8 cellular contexts compared by ENCODE assay signal in the genomic region with DNA sequence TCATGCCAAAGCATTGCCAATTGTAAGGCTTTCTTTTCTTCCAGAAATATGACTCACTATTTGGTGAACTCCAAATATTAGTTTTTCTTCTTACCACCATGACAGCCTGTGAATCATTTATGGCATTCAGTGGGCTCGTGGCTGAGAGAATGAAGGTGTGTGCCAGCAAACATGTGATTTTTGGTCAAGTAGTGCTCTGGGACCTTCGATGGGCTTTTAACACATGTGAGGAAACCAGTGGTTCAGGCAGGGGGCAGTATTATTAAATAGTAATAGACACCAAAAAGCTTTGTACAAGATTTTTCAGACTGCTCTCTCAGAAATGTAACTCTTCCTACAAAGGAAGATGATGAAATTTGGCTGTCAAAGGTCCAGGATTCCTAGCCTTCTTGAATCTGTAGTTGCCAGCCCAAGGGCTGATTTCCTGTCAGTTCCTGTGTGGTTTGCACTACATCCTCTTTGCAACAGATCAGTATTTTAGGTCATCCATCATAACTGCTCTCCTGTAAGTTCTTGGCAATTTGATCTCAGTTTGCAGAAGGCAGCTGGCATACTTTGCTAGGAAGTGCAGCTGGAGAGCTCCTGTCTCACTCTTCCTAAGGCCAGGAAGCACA.
DNase-seq lines count a peak whose midpoint lies in the region; ATAC-seq and TF ChIP-seq lines count a peak whose summit lies in the region.

No MANE protein-coding gene starts in this region.

- no peak for DNase-seq in CD4-positive, alpha-beta T cell
- DNase-seq in HK-2 (ENCODE audit: unreplicated experiment) = peak; percentile 74
- peak; percentile 86 for DNase-seq in SK-MEL-5 (ENCODE audit: low read depth, low spot score)
- peak; percentile 92 for DNase-seq in mammary epithelial cell
- DNase-seq in lower leg skin (ENCODE audit: low spot score in 2 of 2) = peak; percentile 78 to 93
- peak; percentile 51 to 85 for DNase-seq in stimulated activated effector memory CD8-positive, alpha-beta T cell treated with anti-CD3 and anti-CD28 coated beads, Interleukin-12 subunit alpha, Interleukin-12 subunit beta, amount 100 ng/mL, for 72 hours (ENCODE audit: low spot score in 2 of 2)
- no peak for DNase-seq in NCI-H526 treated with DMSO at 0.1 percent for 48 hours (lab: John Stamatoyannopoulos, UW)

- TF ChIP-seq POLR2A in lower leg skin (IDR thresholded peaks at IDR 0.05) = no peak

- peak; percentile 59 for ATAC-seq in CD4-positive, alpha-beta T cell (ENCODE audit: poor library complexity)
- peak; percentile 97 for ATAC-seq in stimulated activated effector memory CD8-positive, alpha-beta T cell treated with anti-CD3 and anti-CD28 coated beads, Interleukin-12 subunit alpha, Interleukin-12 subunit beta, amount 100 ng/mL, for 72 hours
- ATAC-seq in HG02884 (IDR thresholded peaks at IDR 0.05; ENCODE audit: unreplicated experiment) = no peak

- CTCF ChIA-PET in CD4-positive, alpha-beta T cell (lab: Charles Lee) = no interaction called here
- CTCF ChIA-PET in mammary epithelial cell (lab: Charles Lee; ENCODE audit: low non-redundant PET) = interaction anchor here (0.5 kb wide), 1 partner anchor 238 kb away, joined by 4 read pairs; no protein-coding TSS in a partner anchor

- no peak overlapping the region for H2AFZ ChIP-seq in mammary epithelial cell (ENCODE audit: low read depth, low read length)

- H3K27ac Mint-ChIP-seq in CD4-positive, alpha-beta T cell = peak overlapping the region; percentile 38
- H3K27ac Mint-ChIP-seq in stimulated activated effector memory CD8-positive, alpha-beta T cell treated with anti-CD3 and anti-CD28 coated beads, Interleukin-12 subunit alpha, Interleukin-12 subunit beta, amount 100 ng/mL, for 72 hours = peak overlapping the region; percentile 87

- H3K4me3 Mint-ChIP-seq in CD4-positive, alpha-beta T cell = peak overlapping the region; percentile 46
- H3K4me3 Mint-ChIP-seq in stimulated activated effector memory CD8-positive, alpha-beta T cell treated with anti-CD3 and anti-CD28 coated beads, Interleukin-12 subunit alpha, Interleukin-12 subunit beta, amount 100 ng/mL, for 72 hours = peak overlapping the region; percentile 52

- no peak for TF ChIP-seq CTCF in CD4-positive, alpha-beta T cell (IDR thresholded peaks at IDR 0.05)
- TF ChIP-seq CTCF in mammary epithelial cell (conservative IDR thresholded peaks at IDR 0.05 in 1 of 2, IDR thresholded peaks at IDR 0.05 in 1 of 2; ENCODE audit: extremely low read depth in 1 of 2, insufficient read depth in 1 of 2, low read depth in 1 of 2, low read length in 2 of 2) (peak; percentile 3 to 33), lower leg skin (IDR thresholded peaks at IDR 0.05) (no peak)

- H3K4me2 ChIP-seq in mammary epithelial cell (ENCODE audit: insufficient read depth, low read depth, low read length) = peak overlapping the region; percentile 81

- peaks cover 66% of the 10 kb centered on the region for H3K4me1 ChIP-seq in mammary epithelial cell (ENCODE audit: insufficient read depth, low read length)

- H3K9me3 ChIP-seq in CD4-positive, alpha-beta T cell (ENCODE audit: control insufficient read depth, low read length) = no peaks in the 10 kb centered on the region
- no peaks in the 10 kb centered on the region for H3K9me3 ChIP-seq in mammary epithelial cell (replicated peaks; ENCODE audit: insufficient read depth, low read length)

- intact Hi-C loops in CD4-positive, alpha-beta T cell (cut with DNase I, micrococcal nuclease) = loop anchor here in 1 of 2 experiments (5.0 kb wide), 1 partner anchor 497 kb away; no protein-coding TSS in a partner anchor
- intact Hi-C loops in mammary epithelial cell (cut with micrococcal nuclease) = loop anchor here (1.0 to 5.0 kb wide), 12 partner anchors 22 to 498 kb away; a partner anchor contains a TSS
- intact Hi-C loops in lower leg skin (cut with DNase I; ENCODE audit: low total_unique reads) = loop anchor here (5.0 kb wide), 1 partner anchor 1142 kb away; no protein-coding TSS in a partner anchor

- BruUV-seq in mammary epithelial cell (replicated peaks; lab: Mats Ljungman, UMichigan) = no TSS peak

- WGBS in mammary epithelial cell (ENCODE audit: low coverage, missing lambda C conversion rate) = 0% methylated on average over 2 of the region's 2 CpGs
- 6% methylated on average over 2 of the region's 2 CpGs for WGBS in lower leg skin, 2 donors

- dilution Hi-C loops in mammary epithelial cell (cut with HindIII; ENCODE audit: low sequenced_read_pairs) = no loop called here

- no peak overlapping the region for H3K9ac ChIP-seq in mammary epithelial cell (ENCODE audit: insufficient read depth, low read length)

- H3K27ac ChIP-seq in CD4-positive, alpha-beta T cell (ENCODE audit: low read depth, low read length) = no peak overlapping the region
- H3K27ac ChIP-seq in mammary epithelial cell (ENCODE audit: insufficient read depth, low read depth, low read length) = peak overlapping the region; percentile 84

- POLR2A ChIA-PET in CD4-positive, alpha-beta T cell (lab: Charles Lee) = no interaction called here

- H3K36me3 Mint-ChIP-seq in CD4-positive, alpha-beta T cell (ENCODE audit: low read depth) = no peaks in the 10 kb centered on the region
- peaks cover 19% of the 10 kb centered on the region for H3K36me3 Mint-ChIP-seq in stimulated activated effector memory CD8-positive, alpha-beta T cell treated with anti-CD3 and anti-CD28 coated beads, Interleukin-12 subunit alpha, Interleukin-12 subunit beta, amount 100 ng/mL, for 72 hours

- no peaks in the 10 kb centered on the region for H3K36me3 ChIP-seq in mammary epithelial cell (ENCODE audit: insufficient read depth, low read length)

- H3K4me1 Mint-ChIP-seq in CD4-positive, alpha-beta T cell (ENCODE audit: low read depth) = peaks cover 81% of the 10 kb centered on the region
- peaks cover 92% of the 10 kb centered on the region for H3K4me1 Mint-ChIP-seq in stimulated activated effector memory CD8-positive, alpha-beta T cell treated with anti-CD3 and anti-CD28 coated beads, Interleukin-12 subunit alpha, Interleukin-12 subunit beta, amount 100 ng/mL, for 72 hours

- no peaks in the 10 kb centered on the region for H4K20me1 ChIP-seq in mammary epithelial cell (ENCODE audit: insufficient read depth, low read length)

- H3K27me3 Mint-ChIP-seq in CD4-positive, alpha-beta T cell = no peaks in the 10 kb centered on the region

- H3K27me3 ChIP-seq in CD4-positive, alpha-beta T cell (ENCODE audit: control insufficient read depth, insufficient read depth, low read length) = no peaks in the 10 kb centered on the region
- H3K27me3 ChIP-seq in mammary epithelial cell (ENCODE audit: insufficient read depth, low read length) = no peaks in the 10 kb centered on the region

- H3K79me2 ChIP-seq in mammary epithelial cell (ENCODE audit: insufficient read depth, low read length) = peaks cover 4% of the 10 kb centered on the region

- H3K4me3 ChIP-seq in mammary epithelial cell (replicated peaks in 1 of 3; ENCODE audit: insufficient read depth in 1 of 3, low read depth in 2 of 3, low read length in 3 of 3) (peak overlapping the region in 1 of 3 experiments; percentile 4), lower leg skin (ENCODE audit: low read depth, poor library complexity, severe bottlenecking) (no peak overlapping the region)

- H3K9me3 Mint-ChIP-seq in CD4-positive, alpha-beta T cell = no peaks in the 10 kb centered on the region
- peaks cover 3% of the 10 kb centered on the region for H3K9me3 Mint-ChIP-seq in stimulated activated effector memory CD8-positive, alpha-beta T cell treated with anti-CD3 and anti-CD28 coated beads, Interleukin-12 subunit alpha, Interleukin-12 subunit beta, amount 100 ng/mL, for 72 hours

- in situ Hi-C loops in SK-MEL-5 (cut with HindIII; ENCODE audit: low pct_unique_long_range_greater_than_20kb, low sequenced_read_pairs) = no loop called here
- in situ Hi-C loops in mammary epithelial cell (cut with MboI; ENCODE audit: low sequenced_read_pairs in 2 of 2) = loop anchor here in 1 of 2 donors (10.0 kb wide), 1 partner anchor 440 kb away; a partner anchor contains a TSS

Comparison
In these comparisons a context has a peak if more than half of its experiments do, and no peak if none do; other contexts are left out.
1. DNase-seq: peak in HK-2 (single experiment), SK-MEL-5 (single experiment), mammary epithelial cell (single experiment), lower leg skin (2 of 2) and stimulated activated effector memory CD8-positive, alpha-beta T cell treated with anti-CD3 and anti-CD28 coated beads, Interleukin-12 subunit alpha, Interleukin-12 subunit beta, amount 100 ng/mL, for 72 hours (2 of 2); none in CD4-positive, alpha-beta T cell (0 of 10) and NCI-H526 treated with DMSO at 0.1 percent for 48 hours (single experiment).
2. CTCF ChIP-seq: peak in mammary epithelial cell (2 of 2); none in CD4-positive, alpha-beta T cell (single experiment) and lower leg skin (0 of 3).